ENCODE assay signal across 8 cellular contexts in genomic region chr2:177551989-177552413, GRCh38.
A peak's percentile ranks its signal among the peaks of the same experiment; 100 is the strongest.
DNase-seq lines count a peak whose midpoint lies in the region; ATAC-seq, FAIRE-seq and TF ChIP-seq lines count a peak whose summit lies in the region.

No MANE protein-coding gene starts in this region.

- H3K27ac ChIP-seq in KOPT-K1 (ENCODE audit: low read depth, low read length, poor library complexity, severe bottlenecking), result peak overlapping the region; percentile 90
- H3K27ac ChIP-seq in body of pancreas, result peak overlapping the region; percentile 95 to 100 (median 96)
- H3K27ac ChIP-seq in kidney (ENCODE audit: low read depth in 2 of 2, low read length in 2 of 2), result no peak overlapping the region
- H3K27ac ChIP-seq in stomach, result peak overlapping the region; percentile 93 to 99 (median 95)

- H3K9me3 ChIP-seq in KOPT-K1 (ENCODE audit: insufficient read depth, low read length, poor library complexity, severe bottlenecking), result no peaks in the 10 kb centered on the region
- no peaks in the 10 kb centered on the region for H3K9me3 ChIP-seq in body of pancreas
- no peaks in the 10 kb centered on the region for H3K9me3 ChIP-seq in kidney (ENCODE audit: control insufficient read depth in 1 of 2, low read length in 2 of 2)
- no peaks in the 10 kb centered on the region for H3K9me3 ChIP-seq in stomach

- FAIRE-seq in kidney (lab: Jason Lieb, UNC), result no peak

- H3K27me3 ChIP-seq in body of pancreas (no peaks in the 10 kb centered on the region), stomach (no peaks in the 10 kb centered on the region)

- TF ChIP-seq CTCF in body of pancreas (IDR thresholded peaks at IDR 0.05) (no peak), kidney (IDR thresholded peaks at IDR 0.05; ENCODE audit: borderline replicate concordance, extremely low read depth, insufficient read depth) (no peak), stomach (IDR thresholded peaks at IDR 0.05) (no peak)

- peak overlapping the region; percentile 53 to 88 for H3K4me3 ChIP-seq in body of pancreas
- peak overlapping the region; percentile 89 to 94 for H3K4me3 ChIP-seq in kidney (ENCODE audit: low read length in 2 of 2)
- peak overlapping the region; percentile 59 to 76 (median 69) for H3K4me3 ChIP-seq in stomach

- H3K36me3 ChIP-seq in KOPT-K1 (ENCODE audit: insufficient read depth, low read length) (no peaks in the 10 kb centered on the region), body of pancreas (replicated peaks in 1 of 2; ENCODE audit: insufficient read depth in 1 of 2, low read depth in 2 of 2) (no peaks in the 10 kb centered on the region), kidney (ENCODE audit: control insufficient read depth in 1 of 2, insufficient read depth in 2 of 2, low read length in 2 of 2) (no peaks in the 10 kb centered on the region), stomach (no peaks in the 10 kb centered on the region)

- 35 to 45% methylated on average over 9 to 12 of the region's 12 CpGs for WGBS in body of pancreas, 2 donors
- WGBS in stomach, 5 donors, result 20 to 48% (median 34%) methylated on average over 12 of the region's 12 CpGs

- TF ChIP-seq POLR2A in body of pancreas (IDR thresholded peaks at IDR 0.05) (no peak), stomach (IDR thresholded peaks at IDR 0.05) (no peak)

- TF ChIP-seq EP300 in stomach (IDR thresholded peaks at IDR 0.05), result no peak

- intact Hi-C loops in body of pancreas (cut with DNase I), result no loop called here
- intact Hi-C loops in kidney (cut with DNase I), result no loop called here
- intact Hi-C loops in stomach (cut with DNase I; ENCODE audit: low total_unique reads), result loop anchor here (10.0 kb wide), 1 partner anchor 73 kb away; no protein-coding TSS in a partner anchor

- H3K4me1 ChIP-seq in body of pancreas (peaks cover 14% of the 10 kb centered on the region), kidney (ENCODE audit: control insufficient read depth in 1 of 2, insufficient read depth in 1 of 2, low read depth in 1 of 2, low read length in 2 of 2) (peaks cover 4 to 5% of the 10 kb centered on the region in 2 donors), stomach (peaks cover 3 to 13% (median 12%) of the 10 kb centered on the region in 4 donors)

- no peak for ATAC-seq in body of pancreas
- no peak for ATAC-seq in GM21529 (IDR thresholded peaks at IDR 0.05; ENCODE audit: unreplicated experiment)
- ATAC-seq in HG03457 (IDR thresholded peaks at IDR 0.05; ENCODE audit: unreplicated experiment), result no peak

- DNase-seq in COR-L47 (lab: John Stamatoyannopoulos, UW), result peak; percentile 71
- DNase-seq in body of pancreas, result peak; percentile 88 to 94 (median 90)
- peak; percentile 81 for DNase-seq in kidney
- peak; percentile 89 for DNase-seq in stomach
- no peak for DNase-seq in effector CD8-positive, alpha-beta T cell (lab: John Stamatoyannopoulos, UW)

- H3K9ac ChIP-seq in kidney (ENCODE audit: low read length in 2 of 2), result peak overlapping the region; percentile 13 to 86

Comparison
In these comparisons a context has a peak if more than half of its experiments do, and no peak if none do; other contexts are left out.
1. H3K27ac ChIP-seq: peak in KOPT-K1 (single experiment), body of pancreas (4 of 4) and stomach (5 of 5); none in kidney (0 of 2).
2. Peak in every context shown above with its lines, with median percentiles within 50 percentile points of each other: H3K4me3 ChIP-seq.